Comparison of ENCODE assay signal across 8 cellular contexts in genomic region chr3:42831321-42831713, GRCh38. TPM values are rescaled to one million over a fixed set of nuclear protein-coding genes. Genes with fewer than 3 reads are reported as not detected.
DNase-seq lines count a peak whose midpoint lies in the region; ATAC-seq lines count a peak whose summit lies in the region.

No MANE protein-coding gene starts in this region.

- H3K9me3 Mint-ChIP-seq in natural killer cell treated with Interleukin-12 subunit alpha and Interleukin-12 subunit beta and Interleukin-15 and Interleukin-18, amount 100 ng/mL, for 72 hours, result no peaks in the 10 kb centered on the region

- peaks cover 6% of the 10 kb centered on the region in 2 donors for H3K4me1 Mint-ChIP-seq in natural killer cell treated with Interleukin-12 subunit alpha and Interleukin-12 subunit beta and Interleukin-15 and Interleukin-18, amount 100 ng/mL, for 72 hours (ENCODE audit: low read depth in 2 of 2)

- peak; percentile 58 for ATAC-seq in HG03442 (IDR thresholded peaks at IDR 0.05; ENCODE audit: unreplicated experiment)
- peak; percentile 38 for ATAC-seq in esophagus mucosa
- peak; percentile 74 to 84 for ATAC-seq in natural killer cell treated with Interleukin-12 subunit alpha and Interleukin-12 subunit beta and Interleukin-15 and Interleukin-18, amount 100 ng/mL, for 72 hours
- no peak for ATAC-seq in HG02938 (IDR thresholded peaks at IDR 0.05; ENCODE audit: unreplicated experiment)

- H3K4me3 Mint-ChIP-seq in natural killer cell treated with Interleukin-12 subunit alpha and Interleukin-12 subunit beta and Interleukin-15 and Interleukin-18, amount 100 ng/mL, for 72 hours, result no peak overlapping the region

- peak; percentile 67 for DNase-seq in EL
- peak; percentile 67 for DNase-seq in NOMO-1 treated with DMSO at 0.1 percent for 48 hours (lab: John Stamatoyannopoulos, UW; ENCODE audit: unreplicated experiment)
- DNase-seq in activated CD8-positive, alpha-beta memory T cell treated with anti-CD3 and anti-CD28 coated beads, Interleukin-2, amount 50 U/mL, for 1 hour (ENCODE audit: extremely low read depth), result peak; percentile 41
- DNase-seq in natural killer cell treated with Interleukin-12 subunit alpha and Interleukin-12 subunit beta and Interleukin-15 and Interleukin-18, amount 100 ng/mL, for 72 hours (ENCODE audit: low spot score), result peak; percentile 80
- peak; percentile 33 to 70 (median 54) for DNase-seq in stimulated activated naive CD4-positive, alpha-beta T cell (lab: John Stamatoyannopoulos, UW)

- H3K27me3 Mint-ChIP-seq in natural killer cell treated with Interleukin-12 subunit alpha and Interleukin-12 subunit beta and Interleukin-15 and Interleukin-18, amount 100 ng/mL, for 72 hours, result peaks cover 16 to 31% of the 10 kb centered on the region in 2 donors

- H3K27ac Mint-ChIP-seq in natural killer cell treated with Interleukin-12 subunit alpha and Interleukin-12 subunit beta and Interleukin-15 and Interleukin-18, amount 100 ng/mL, for 72 hours, result peak overlapping the region in 1 of 2 donors; percentile 10

- no peaks in the 10 kb centered on the region for H3K36me3 Mint-ChIP-seq in natural killer cell treated with Interleukin-12 subunit alpha and Interleukin-12 subunit beta and Interleukin-15 and Interleukin-18, amount 100 ng/mL, for 72 hours

RNA-seq across cellular contexts. Expression of gene ACKR2, which starts 22.1 kb away (rescaled TPM):
- total RNA-seq in esophagus mucosa, result 1.1 TPM
- total RNA-seq in natural killer cell treated with Interleukin-12 subunit alpha and Interleukin-12 subunit beta and Interleukin-15 and Interleukin-18, amount 100 ng/mL, for 72 hours, result 10 to 100 TPM in 1 of 2 donors, 1 to 10 TPM in 1; 2.3 to 11.5 TPM

RNA-seq across cellular contexts. Expression of gene HIGD1A, which starts 27.0 kb away (rescaled TPM):
- total RNA-seq in esophagus mucosa, result 114 TPM
- 10 to 100 TPM; 60.0 to 78.4 TPM for total RNA-seq in natural killer cell treated with Interleukin-12 subunit alpha and Interleukin-12 subunit beta and Interleukin-15 and Interleukin-18, amount 100 ng/mL, for 72 hours

RNA-seq across cellular contexts. Expression of gene CYP8B1, which starts 44.4 kb away (rescaled TPM):
- not detected for total RNA-seq in esophagus mucosa
- under 1 TPM in 1 of 2 donors, not detected in 1; 0.14 TPM for total RNA-seq in natural killer cell treated with Interleukin-12 subunit alpha and Interleukin-12 subunit beta and Interleukin-15 and Interleukin-18, amount 100 ng/mL, for 72 hours

RNA-seq across cellular contexts. Expression of gene CCDC13, which starts 58.3 kb away (rescaled TPM):
- total RNA-seq in esophagus mucosa, result not detected
- total RNA-seq in natural killer cell treated with Interleukin-12 subunit alpha and Interleukin-12 subunit beta and Interleukin-15 and Interleukin-18, amount 100 ng/mL, for 72 hours, result 1 to 10 TPM; 1.0 to 1.2 TPM
